In genomic region chr9:15622596-15622995, GRCh38 we compare ENCODE assay signal across 9 cellular contexts.
DNase-seq lines count a peak whose midpoint lies in the region; ATAC-seq and TF ChIP-seq lines count a peak whose summit lies in the region.
"Had no signal": no experiment of that assay in that cellular context is flagged by ENCODE, and none has a peak within 500 bp of the region (broad histone marks: within the 10 kb centered on the region; RNA-seq: fewer than 3 reads in every experiment).

No MANE protein-coding gene starts in this region.

- in situ Hi-C loops in astrocyte of the cerebellum (cut with HindIII; ENCODE audit: low sequenced_read_pairs): no loop called here

- H3K27me3 ChIP-seq in Loucy (ENCODE audit: insufficient read depth, low read length, poor library complexity, severe bottlenecking) (no peaks in the 10 kb centered on the region), lower lobe of right lung (ENCODE audit: low read depth) (no peaks in the 10 kb centered on the region)

- no peaks in the 10 kb centered on the region for H3K9me2 ChIP-seq in Loucy (replicated peaks; ENCODE audit: low read depth, low read length)

- no peaks in the 10 kb centered on the region; the same call in 1 of the 2 replicates for H3F3A ChIP-seq in Loucy (ENCODE audit: low read depth)

- H3K36me3 ChIP-seq in Loucy (ENCODE audit: insufficient read depth, low read length) (peaks cover 8% of the 10 kb centered on the region; the same call in 1 of the 2 replicates), lower lobe of right lung (no peaks in the 10 kb centered on the region)

- TF ChIP-seq CTCF in Loucy (conservative IDR thresholded peaks at IDR 0.05; ENCODE audit: low read length) (peak; percentile 67), astrocyte of the cerebellum (IDR thresholded peaks at IDR 0.05; ENCODE audit: low read depth, low read length, missing control alignments) (peak; percentile 31), lower lobe of right lung (IDR thresholded peaks at IDR 0.05) (peak; percentile 16)

- no peak overlapping the region for H3K9ac ChIP-seq in Loucy (ENCODE audit: low read depth, low read length, poor library complexity, severe bottlenecking)

- H3K9me3 ChIP-seq in Loucy (ENCODE audit: insufficient read depth, low read depth, low read length): no peaks in the 10 kb centered on the region
- no peaks in the 10 kb centered on the region for H3K9me3 ChIP-seq in lower lobe of right lung

- H4K20me1 ChIP-seq in Loucy (ENCODE audit: insufficient read depth, low read length, poor library complexity, severe bottlenecking): no peaks in the 10 kb centered on the region

- no peak overlapping the region for H3K4me2 ChIP-seq in Loucy (ENCODE audit: low read depth, low read length, poor library complexity, severe bottlenecking)

- intact Hi-C loops in lower lobe of right lung (cut with DNase I): no loop called here

- H3K4me3 ChIP-seq in Loucy (ENCODE audit: low read length, poor library complexity, severe bottlenecking): no peak overlapping the region
- H3K4me3 ChIP-seq in astrocyte of the cerebellum (ENCODE audit: low read depth, low read length): no peak overlapping the region
- no peak overlapping the region for H3K4me3 ChIP-seq in lower lobe of right lung

- ATAC-seq in lower lobe of right lung: no peak
- ATAC-seq in HG03342 (IDR thresholded peaks at IDR 0.05; ENCODE audit: unreplicated experiment): no peak
- no peak for ATAC-seq in GM18502 (IDR thresholded peaks at IDR 0.05; ENCODE audit: poor library complexity, unreplicated experiment)
- ATAC-seq: activated T-cell treated with anti-CD3 and anti-CD28 coated beads, Interleukin-2, amount 50 U/mL, for 4 hours had no signal

- no peaks in the 10 kb centered on the region for H3K79me2 ChIP-seq in Loucy (ENCODE audit: insufficient read depth, low read length)

- no peak overlapping the region for H2AFZ ChIP-seq in Loucy (ENCODE audit: low read length)

- H3K4me1 ChIP-seq in Loucy (ENCODE audit: insufficient read depth, low read length, poor library complexity, severe bottlenecking): no peaks in the 10 kb centered on the region
- H3K4me1 ChIP-seq in lower lobe of right lung: no peaks in the 10 kb centered on the region

- no peak overlapping the region for H3K27ac ChIP-seq in lower lobe of right lung

- peak; percentile 13 for DNase-seq in EH (ENCODE audit: low read depth)
- peak; percentile 18 for DNase-seq in astrocyte of the cerebellum (ENCODE audit: low read depth)
- no peak for DNase-seq in lower lobe of right lung
- DNase-seq in ecto neural progenitor cell (ENCODE audit: low spot score): no peak
- DNase-seq in activated CD4-positive, alpha-beta T cell treated with anti-CD3 and anti-CD28 coated beads for 48 hours: no peak
- DNase-seq: activated T-cell treated with anti-CD3 and anti-CD28 coated beads, Interleukin-2, amount 50 U/mL, for 4 hours had no signal

Comparison
In these comparisons a context has a peak if more than half of its experiments do, and no peak if none do; other contexts are left out.
1. DNase-seq: peak in EH (single experiment) and astrocyte of the cerebellum (single experiment); none in lower lobe of right lung (single experiment), ecto neural progenitor cell (single experiment) and activated CD4-positive, alpha-beta T cell treated with anti-CD3 and anti-CD28 coated beads for 48 hours (single experiment).
2. CTCF ChIP-seq: peak in every context shown above with its lines; median percentile 67 in Loucy; 31 in astrocyte of the cerebellum; 16 in lower lobe of right lung.